8 cellular contexts compared by ENCODE assay signal in genomic region chr16:68064791-68065365, GRCh38. TPM values are rescaled to one million over a fixed set of nuclear protein-coding genes. Genes with fewer than 3 reads are reported as not detected.
A peak's percentile ranks its signal among the peaks of the same experiment; 100 is the strongest.
DNase-seq lines count a peak whose midpoint lies in the region; ATAC-seq and TF ChIP-seq lines count a peak whose summit lies in the region.

No MANE protein-coding gene starts in this region.

- peaks cover 6% of the 10 kb centered on the region for H3K4me1 Mint-ChIP-seq in type B pancreatic cell (ENCODE audit: unreplicated experiment)

- CTCF ChIA-PET in RWPE1 (lab: Yijun Ruan, JAX) = interaction anchor here (0.6 to 1.9 kb wide), 10 partner anchors 17 to 320 kb away, joined by 3 to 8 read pairs (median 4); no protein-coding TSS in a partner anchor

- H3K36me3 Mint-ChIP-seq in type B pancreatic cell = peaks cover 6% of the 10 kb centered on the region

- peak; percentile 74 for TF ChIP-seq CTCF in RWPE1 (conservative IDR thresholded peaks at IDR 0.05; ENCODE audit: low read depth)
- TF ChIP-seq CTCF in foreskin keratinocyte (conservative IDR thresholded peaks at IDR 0.05) = peak; percentile 84
- TF ChIP-seq CTCF in osteoblast (IDR thresholded peaks at IDR 0.05; ENCODE audit: extremely low read depth, low read depth, low read length) = peak; percentile 89
- TF ChIP-seq CTCF in type B pancreatic cell (conservative IDR thresholded peaks at IDR 0.05) = peak; percentile 83

- no peak overlapping the region for H3K4me3 ChIP-seq in osteoblast (ENCODE audit: insufficient read depth, low read length)

- no peaks in the 10 kb centered on the region for H3K27me3 Mint-ChIP-seq in type B pancreatic cell

- DNase-seq in D341Med (ENCODE audit: low spot score) (peak; percentile 82), HPDE6-E6E7 (ENCODE audit: extremely low spot score) (peak; percentile 86), RWPE1 (ENCODE audit: low spot score) (peak; percentile 70), foreskin keratinocyte (peak; percentile 42 to 70), osteoblast (ENCODE audit: insufficient read length, low spot score, missing footprints) (peak; percentile 84), type B pancreatic cell (ENCODE audit: extremely low spot score, unreplicated experiment) (no peak)
- peak; percentile 57 for DNase-seq in activated effector memory CD4-positive, alpha-beta T cell treated with Interleukin-2 at 50 U/mL for 16 hours

- peaks cover 3% of the 10 kb centered on the region for H4K20me1 ChIP-seq in osteoblast (ENCODE audit: insufficient read depth, low read length)

- no peaks in the 10 kb centered on the region for H3K27me3 ChIP-seq in foreskin keratinocyte
- no peaks in the 10 kb centered on the region for H3K27me3 ChIP-seq in osteoblast (ENCODE audit: insufficient read depth, low read length)

- H3K4me3 Mint-ChIP-seq in type B pancreatic cell = no peak overlapping the region

- H3K4me2 ChIP-seq in osteoblast (ENCODE audit: insufficient read depth, low read length) = peak overlapping the region; percentile 55

- peak overlapping the region; percentile 80 for H3K27ac Mint-ChIP-seq in type B pancreatic cell

- peaks cover 21% of the 10 kb centered on the region for H3K36me3 ChIP-seq in osteoblast (ENCODE audit: insufficient read depth, low read length)

- ATAC-seq in foreskin keratinocyte (peak; percentile 89), GM21367 (IDR thresholded peaks at IDR 0.05; ENCODE audit: unreplicated experiment) (no peak)

- no peaks in the 10 kb centered on the region for H3K79me2 ChIP-seq in osteoblast (ENCODE audit: insufficient read depth, low read length)

- H3K9me3 ChIP-seq in osteoblast (ENCODE audit: low read depth, low read length) = no peaks in the 10 kb centered on the region

- POLR2A ChIA-PET in RWPE1 (lab: Yijun Ruan, JAX; ENCODE audit: low non-redundant PET) = no interaction called here

- H3K9me3 Mint-ChIP-seq in type B pancreatic cell = no peaks in the 10 kb centered on the region

- peak overlapping the region; percentile 60 for H3K27ac ChIP-seq in RWPE1
- H3K27ac ChIP-seq in foreskin keratinocyte = no peak overlapping the region
- H3K27ac ChIP-seq in osteoblast (ENCODE audit: low read depth, low read length) = peak overlapping the region; percentile 78

- H3K4me1 ChIP-seq in foreskin keratinocyte (no peaks in the 10 kb centered on the region), osteoblast (ENCODE audit: insufficient read depth, low read length) (peaks cover 31% of the 10 kb centered on the region)

- H2AFZ ChIP-seq in osteoblast (ENCODE audit: low read length) = no peak overlapping the region

RNA-seq across cellular contexts. Expression of gene NFATC3, which starts 20.3 kb away (rescaled TPM):
- total RNA-seq in foreskin keratinocyte (17.3 and 17.6 TPM in 2 replicates), osteoblast (36.2 and 43.9 TPM in 2 replicates), type B pancreatic cell (ENCODE audit: low replicate concordance) (37.5 and 55.5 TPM in 2 replicates)
- 5.6 and 6.7 TPM in 2 replicates for polyA plus RNA-seq in foreskin keratinocyte

RNA-seq across cellular contexts. Expression of gene DUS2, which starts 41.8 kb away (rescaled TPM):
- total RNA-seq in foreskin keratinocyte (26.6 and 27.9 TPM in 2 replicates), osteoblast (8.7 and 8.8 TPM in 2 replicates), type B pancreatic cell (ENCODE audit: low replicate concordance) (21.7 and 24.1 TPM in 2 replicates)
- polyA plus RNA-seq in foreskin keratinocyte = 23.0 and 23.6 TPM in 2 replicates

RNA-seq across cellular contexts. Expression of gene DDX28, which starts 41.8 kb away (rescaled TPM):
- 16.9 and 17.0 TPM in 2 replicates for total RNA-seq in foreskin keratinocyte
- polyA plus RNA-seq in foreskin keratinocyte = 16.1 and 16.5 TPM in 2 replicates
- 10.5 and 12.4 TPM in 2 replicates for total RNA-seq in osteoblast
- 14.7 and 15.2 TPM in 2 replicates for total RNA-seq in type B pancreatic cell (ENCODE audit: low replicate concordance)

RNA-seq across cellular contexts. Expression of gene DPEP2NB, which starts 49.2 kb away (rescaled TPM):
- total RNA-seq in foreskin keratinocyte (not detected in 2 replicates), osteoblast (not detected in 2 replicates), type B pancreatic cell (ENCODE audit: low replicate concordance) (not detected in 2 replicates)
- polyA plus RNA-seq in foreskin keratinocyte = not detected in 2 replicates
